1 cellular context compared by ENCODE assay signal in genomic region chr11:126328444-126328843, GRCh38.
TF ChIP-seq lines count a peak whose summit lies in the region.

No MANE protein-coding gene starts in this region.

TF ChIP-seq in GM23338, 12 proteins besides CTCF, POLR2A, EP300 and RAD21:
- TF ChIP-seq EZH2 (IDR thresholded peaks at IDR 0.05; ENCODE audit: low read depth, unreplicated experiment), result no peak
- TF ChIP-seq ZNF114 (CRISPR knock-in tag; IDR thresholded peaks at IDR 0.05), result no peak
- no peak for TF ChIP-seq ZNF462 (CRISPR knock-in tag; IDR thresholded peaks at IDR 0.05)
- TF ChIP-seq JUNB (IDR thresholded peaks at IDR 0.05; ENCODE audit: unreplicated experiment), result no peak
- no peak for TF ChIP-seq STAT1 (IDR thresholded peaks at IDR 0.05; ENCODE audit: unreplicated experiment)
- TF ChIP-seq POLR2AphosphoS5 (IDR thresholded peaks at IDR 0.05; ENCODE audit: low read depth), result no peak
- no peak for TF ChIP-seq CREB1 (CRISPR knock-in tag; IDR thresholded peaks at IDR 0.05; ENCODE audit: low read depth)
- no peak for TF ChIP-seq NANOG (IDR thresholded peaks at IDR 0.05; ENCODE audit: borderline replicate concordance)
- TF ChIP-seq ZNF331 (CRISPR knock-in tag; IDR thresholded peaks at IDR 0.05; ENCODE audit: low read depth), result no peak
- no peak for TF ChIP-seq REST (IDR thresholded peaks at IDR 0.05; ENCODE audit: unreplicated experiment)
- TF ChIP-seq ETS1 (IDR thresholded peaks at IDR 0.05), result no peak
- no peak for TF ChIP-seq EZH2phosphoT487 (IDR thresholded peaks at IDR 0.05; ENCODE audit: unreplicated experiment)
TF ChIP-seq in GM23338: peak in this region for 0.
